Comparison of ENCODE assay signal across 8 cellular contexts in genomic region chr11:3808846-3809623, GRCh38. TPM values are rescaled to one million over a fixed set of nuclear protein-coding genes. Genes with fewer than 3 reads are reported as not detected.
A peak's percentile ranks its signal among the peaks of the same experiment; 100 is the strongest.
DNase-seq lines count a peak whose midpoint lies in the region; ATAC-seq and TF ChIP-seq lines count a peak whose summit lies in the region.

No MANE protein-coding gene starts in this region.

- H3K4me1 ChIP-seq in urinary bladder (ENCODE audit: insufficient read depth) = no peaks in the 10 kb centered on the region

- ATAC-seq in HG02678 (IDR thresholded peaks at IDR 0.05; ENCODE audit: unreplicated experiment) = peak; percentile 64

- DNase-seq in A172 (ENCODE audit: low spot score) (peak; percentile 51), NB4 (ENCODE audit: low read depth) (peak; percentile 80), T-helper 22 cell (ENCODE audit: low read depth) (peak; percentile 26), mesothelial cell of epicardium (ENCODE audit: low spot score in 2 of 2, unreplicated experiment in 2 of 2) (no peak)
- peak; percentile 27 for DNase-seq in effector CD4-positive, alpha-beta T cell

- no peaks in the 10 kb centered on the region for H3K36me3 ChIP-seq in urinary bladder (ENCODE audit: insufficient read depth)

- H3K4me3 ChIP-seq in NB4 (ENCODE audit: low read depth, low read length) (peak overlapping the region; percentile 81), urinary bladder (ENCODE audit: low read depth, low read length) (peak overlapping the region; percentile 74)

- H3K36me3 Mint-ChIP-seq in mesothelial cell of epicardium = peaks cover 5% of the 10 kb centered on the region

- no peaks in the 10 kb centered on the region for H3K9me3 Mint-ChIP-seq in mesothelial cell of epicardium

- H3K27ac ChIP-seq in urinary bladder (ENCODE audit: low read depth) = no peak overlapping the region

- peak overlapping the region; percentile 97 for H3K4me3 Mint-ChIP-seq in mesothelial cell of epicardium

- peak overlapping the region; percentile 57 for H3K27ac Mint-ChIP-seq in mesothelial cell of epicardium

- TF ChIP-seq CTCF in GM12872 (IDR thresholded peaks at IDR 0.05; ENCODE audit: insufficient read depth, low read depth, low read length) = peak; percentile 66
- peak; percentile 55 for TF ChIP-seq CTCF in NB4 (IDR thresholded peaks at IDR 0.05; ENCODE audit: low read depth, low read length)
- no peak for TF ChIP-seq CTCF in mesothelial cell of epicardium (IDR thresholded peaks at IDR 0.05; ENCODE audit: unreplicated experiment)

- no peak for TF ChIP-seq POLR2A in NB4 (IDR thresholded peaks at IDR 0.05; ENCODE audit: extremely low read depth, insufficient read length)

- peaks cover 15% of the 10 kb centered on the region for H3K4me1 Mint-ChIP-seq in mesothelial cell of epicardium

- 23% methylated on average over 7 of the region's 7 CpGs for WGBS in urinary bladder

- H3K27me3 Mint-ChIP-seq in mesothelial cell of epicardium (ENCODE audit: low read depth) = no peaks in the 10 kb centered on the region

RNA-seq across cellular contexts. Expression of gene PGAP2, which starts 0.7 kb away (rescaled TPM):
- total RNA-seq in A172 (2014; rRNA removed; shearing (Covaris generic)) = 15.4 and 16.6 TPM in 2 replicates
- total RNA-seq in mesothelial cell of epicardium (43.2 to 47.6 TPM (median 47.4 TPM) in 3 replicates), urinary bladder (12.7 TPM)
- 15.3 TPM for polyA plus RNA-seq in urinary bladder

RNA-seq across cellular contexts. Expression of gene NUP98, which starts 11.7 kb away (rescaled TPM):
- total RNA-seq in A172 (2014; rRNA removed; shearing (Covaris generic)) = 96.6 and 104 TPM in 2 replicates
- total RNA-seq in mesothelial cell of epicardium (82.6 to 85.4 TPM (median 83.3 TPM) in 3 replicates), urinary bladder (105 TPM)
- polyA plus RNA-seq in urinary bladder = 41.8 TPM

RNA-seq across cellular contexts. Expression of gene RHOG, which starts 31.7 kb away (rescaled TPM):
- total RNA-seq in A172 (2014; rRNA removed; shearing (Covaris generic)) = 40.6 and 50.9 TPM in 2 replicates
- total RNA-seq in mesothelial cell of epicardium (23.8 to 24.7 TPM (median 24.2 TPM) in 3 replicates), urinary bladder (4.9 TPM)
- 85.0 TPM for polyA plus RNA-seq in urinary bladder

RNA-seq across cellular contexts. Expression of gene STIM1, which starts 46.4 kb away (rescaled TPM):
- total RNA-seq in A172 (2014; rRNA removed; shearing (Covaris generic)) = 23.6 and 27.1 TPM in 2 replicates
- 41.2 to 43.9 TPM (median 43.7 TPM) in 3 replicates for total RNA-seq in mesothelial cell of epicardium
- total RNA-seq in urinary bladder = 41.8 TPM
- 61.0 TPM for polyA plus RNA-seq in urinary bladder

Comparison
In these comparisons a context has a peak if more than half of its experiments do, and no peak if none do; other contexts are left out.
1. DNase-seq: peak in A172 (single experiment), NB4 (single experiment), T-helper 22 cell (single experiment) and effector CD4-positive, alpha-beta T cell (single experiment); none in mesothelial cell of epicardium (0 of 2).